ENCODE assay signal across 8 cellular contexts in genomic region chr13:95403349-95404140, GRCh38.
DNase-seq lines count a peak whose midpoint lies in the region; ATAC-seq and TF ChIP-seq lines count a peak whose summit lies in the region.

No MANE protein-coding gene starts in this region.

- no peak overlapping the region for H3K9ac ChIP-seq in MM.1S (ENCODE audit: low read length)

- H3K27me3 ChIP-seq in ACC112 (ENCODE audit: insufficient read depth, low read length) (no peaks in the 10 kb centered on the region), MM.1S (replicated peaks; ENCODE audit: insufficient read depth, low read length) (no peaks in the 10 kb centered on the region), mononuclear cell (ENCODE audit: insufficient read depth, low read length) (no peaks in the 10 kb centered on the region)

- DNase-seq in MM.1S = no peak
- DNase-seq in choroid plexus epithelial cell (ENCODE audit: low read depth) = peak; percentile 12
- DNase-seq in kidney glomerular epithelial cell (lab: John Stamatoyannopoulos, UW) = no peak
- no peak for DNase-seq in HCEC 1CT
- DNase-seq in NCI-H1105 (lab: John Stamatoyannopoulos, UW) = no peak

- H2AFZ ChIP-seq in ACC112 (ENCODE audit: low read length, unreplicated experiment) (no peak overlapping the region), MM.1S (ENCODE audit: low read length) (peak overlapping the region; percentile 57)

- H3K36me3 ChIP-seq in ACC112 (ENCODE audit: insufficient read depth, low read length) = no peaks in the 10 kb centered on the region
- no peaks in the 10 kb centered on the region for H3K36me3 ChIP-seq in MM.1S (replicated peaks; ENCODE audit: insufficient read depth, low read length)

- no peaks in the 10 kb centered on the region for H4K20me1 ChIP-seq in MM.1S (ENCODE audit: insufficient read depth, low read length)

- H3K9me2 ChIP-seq in MM.1S (replicated peaks; ENCODE audit: insufficient read depth, low read length) = no peaks in the 10 kb centered on the region

- H3K79me2 ChIP-seq in ACC112 (ENCODE audit: control insufficient read depth, insufficient read depth, low read length, unreplicated experiment) = no peaks in the 10 kb centered on the region
- H3K79me2 ChIP-seq in MM.1S (ENCODE audit: low read length) = no peaks in the 10 kb centered on the region

- H3F3A ChIP-seq in MM.1S (ENCODE audit: insufficient read depth, low read length) = no peaks in the 10 kb centered on the region

- peak overlapping the region; percentile 76 for H3K4me2 ChIP-seq in MM.1S (ENCODE audit: low read depth, low read length)

- H3K9me3 ChIP-seq in MM.1S (replicated peaks; ENCODE audit: insufficient read depth, low read length) = no peaks in the 10 kb centered on the region
- H3K9me3 ChIP-seq in mononuclear cell (ENCODE audit: low read depth, low read length) = no peaks in the 10 kb centered on the region

- peak; percentile 36 for ATAC-seq in GM19397 (IDR thresholded peaks at IDR 0.05; ENCODE audit: unreplicated experiment)

- H3K4me3 ChIP-seq in ACC112 (ENCODE audit: low read depth, low read length) (peak overlapping the region; percentile 61), MM.1S (ENCODE audit: low read length) (peak overlapping the region; percentile 42), choroid plexus epithelial cell (ENCODE audit: low read depth, low read length) (peak overlapping the region; percentile 49), mononuclear cell (ENCODE audit: low read length) (peak overlapping the region; percentile 3)

- no peaks in the 10 kb centered on the region for H3K4me1 ChIP-seq in ACC112 (ENCODE audit: control insufficient read depth, insufficient read depth, low read length, unreplicated experiment)
- H3K4me1 ChIP-seq in MM.1S (ENCODE audit: low read length) = no peaks in the 10 kb centered on the region
- peaks cover 7% of the 10 kb centered on the region for H3K4me1 ChIP-seq in mononuclear cell (ENCODE audit: insufficient read depth, low read length)

- TF ChIP-seq CTCF in MM.1S (IDR thresholded peaks at IDR 0.05; ENCODE audit: low read length) = no peak
- no peak for TF ChIP-seq CTCF in choroid plexus epithelial cell (conservative IDR thresholded peaks at IDR 0.05; ENCODE audit: low read depth, low read length)

- H3K27ac ChIP-seq in ACC112 (ENCODE audit: low read depth, low read length) (no peak overlapping the region), MM.1S (ENCODE audit: low read length) (no peak overlapping the region)

Comparison
In these comparisons a context has a peak if more than half of its experiments do, and no peak if none do; other contexts are left out.
1. H3K4me3 ChIP-seq: peak in every context shown above with its lines; median percentile 61 in ACC112; 49 in choroid plexus epithelial cell; 42 in MM.1S; 3 in mononuclear cell.